ENCODE assay signal across 8 cellular contexts in the genomic region with DNA sequence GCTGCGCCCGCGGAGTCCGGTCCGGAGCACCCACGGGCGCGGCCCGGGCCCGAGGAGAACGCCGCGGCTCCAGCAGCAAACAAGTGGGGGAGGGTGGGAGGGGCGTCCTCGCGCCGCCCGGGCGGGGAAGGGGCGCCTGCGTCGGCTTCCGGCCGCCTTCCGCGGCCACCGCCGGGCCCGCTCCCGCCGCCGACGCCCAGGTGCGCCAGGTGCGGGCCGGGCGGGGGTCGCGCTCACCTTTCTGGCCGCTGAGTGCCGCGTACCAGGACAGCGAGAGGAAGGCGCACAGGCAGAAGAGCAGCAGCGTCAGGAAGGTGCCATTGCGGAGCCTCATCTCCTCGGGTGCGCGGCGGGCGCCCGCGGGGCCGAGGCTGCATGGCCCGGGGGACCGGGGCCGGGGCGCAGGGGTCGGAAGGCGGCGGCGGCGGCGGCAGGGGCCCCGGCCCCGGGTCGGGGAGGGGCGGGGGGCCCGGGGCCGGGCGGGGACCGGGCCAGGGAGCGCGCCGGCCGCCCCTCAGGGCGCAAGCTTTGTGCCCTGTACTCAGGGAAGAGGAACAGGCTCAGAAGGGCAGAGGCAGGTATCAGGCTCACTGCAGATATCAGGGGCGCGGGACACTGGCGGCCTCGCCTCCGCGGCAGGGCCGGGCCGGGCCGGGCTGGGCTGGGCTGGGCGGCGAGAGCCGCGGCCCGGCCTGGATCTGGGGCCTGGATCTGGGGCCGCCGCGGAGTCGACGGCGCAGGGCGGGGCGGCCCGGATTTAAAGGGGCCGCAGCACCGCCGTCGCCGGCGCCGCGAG. TPM values are rescaled to one million over a fixed set of nuclear protein-coding genes. Genes with fewer than 3 reads are reported as not detected.
A peak's percentile ranks its signal among the peaks of the same experiment; 100 is the strongest.
DNase-seq lines count a peak whose midpoint lies in the region; ATAC-seq and TF ChIP-seq lines count a peak whose summit lies in the region.

MGAT4B (minus strand) TSS at position 617 of the 796 bp plus-strand sequence; CDS start at position 334, 283 bp downstream.

- H3K4me3 ChIP-seq in BE2C (ENCODE audit: low read depth, low read length) (peak within 1 kb of the TSS; percentile 70), epithelial cell of esophagus (ENCODE audit: low read length) (peak within 1 kb of the TSS; percentile 62), mesodermal cell (ENCODE audit: extremely low read depth, insufficient read depth, low read length, poor library complexity, severe bottlenecking) (peak within 1 kb of the TSS; percentile 70), stomach smooth muscle (ENCODE audit: low read length in 2 of 2) (peak within 1 kb of the TSS; percentile 65 to 81)

- peak within 1 kb of the TSS; percentile 51 to 72 for H3K9ac ChIP-seq in stomach smooth muscle (ENCODE audit: low read length in 2 of 2)

- peak; percentile 58 for ATAC-seq in HG03097 (IDR thresholded peaks at IDR 0.05; ENCODE audit: low FRiP score, unreplicated experiment)

- in situ Hi-C loops in GM18951 (cut with MboI; ENCODE audit: low sequenced_read_pairs, unreplicated experiment) = no loop called here

- no peaks in the 10 kb centered on the region; the same call in 1 of the 2 replicates for H3K4me1 ChIP-seq in BE2C
- peaks cover 18% of the 10 kb centered on the region for H3K4me1 ChIP-seq in mesodermal cell (ENCODE audit: control insufficient read depth, insufficient read depth, low read length, poor library complexity, severe bottlenecking)
- peaks cover 47% of the 10 kb centered on the region for H3K4me1 ChIP-seq in stomach smooth muscle (ENCODE audit: control insufficient read depth, insufficient read depth, low read length)

- H3K9me3 ChIP-seq in BE2C (no peaks in the 10 kb centered on the region), mesodermal cell (ENCODE audit: control insufficient read depth, low read length) (no peaks in the 10 kb centered on the region), stomach smooth muscle (ENCODE audit: control insufficient read depth in 2 of 2, low read length in 2 of 2) (no peaks in the 10 kb centered on the region)

- H3K27me3 ChIP-seq in BE2C = no peaks in the 10 kb centered on the region
- no peaks in the 10 kb centered on the region for H3K27me3 ChIP-seq in stomach smooth muscle (ENCODE audit: control insufficient read depth in 1 of 2, insufficient read depth in 2 of 2, low read length in 2 of 2)

- H3K36me3 ChIP-seq in BE2C (no peaks in the 10 kb centered on the region), mesodermal cell (ENCODE audit: control insufficient read depth, insufficient read depth, low read length) (peaks cover 22% of the 10 kb centered on the region), stomach smooth muscle (ENCODE audit: control insufficient read depth in 2 of 2, insufficient read depth in 2 of 2, low read length in 2 of 2) (no peaks in the 10 kb centered on the region)

- DNase-seq in BE2C = peak; percentile 78
- peak; percentile 13 to 61 for DNase-seq in NCI-H446 (lab: John Stamatoyannopoulos, UW)
- peak; percentile 59 for DNase-seq in activated CD8-positive, alpha-beta memory T cell treated with anti-CD3 and anti-CD28 coated beads, Interleukin-2, amount 50 U/mL, for 4 hours
- peak; percentile 88 for DNase-seq in epithelial cell of esophagus (ENCODE audit: low read depth)

- peak within 1 kb of the TSS; percentile 49 for H3K27ac ChIP-seq in mesodermal cell (ENCODE audit: low read depth, low read length, severe bottlenecking)
- H3K27ac ChIP-seq in stomach smooth muscle (ENCODE audit: low read length) = peak within 1 kb of the TSS; percentile 53

- peak; percentile 72 for TF ChIP-seq POLR2A in GM18951 (IDR thresholded peaks at IDR 0.05; ENCODE audit: extremely low read depth, insufficient read depth, insufficient read length)

- WGBS in mesodermal cell (ENCODE audit: insufficient coverage in 2 of 2), 2 experiments = 0% methylated on average over 43 to 60 of the region's 108 CpGs

- TF ChIP-seq CTCF in BE2C (IDR thresholded peaks at IDR 0.05; ENCODE audit: low read depth, low read length) (no peak), epithelial cell of esophagus (IDR thresholded peaks at IDR 0.05; ENCODE audit: insufficient read depth, low read depth, low read length, missing control alignments) (no peak)

RNA-seq across cellular contexts. Expression of gene MGAT4B, which starts in this region (rescaled TPM):
- 246 TPM for polyA plus RNA-seq in BE2C (2012; ENCODE audit: insufficient read depth, insufficient read length, low read depth)
- 110 TPM for polyA plus RNA-seq in mesodermal cell (2013, experiment 1 of 2)
- 112 TPM for polyA plus RNA-seq in mesodermal cell (2013, experiment 2 of 2)

Comparison
In these comparisons a context has a peak if more than half of its experiments do, and no peak if none do; other contexts are left out.
1. Peak in every context shown above with its lines: DNase-seq, ATAC-seq, H3K4me3 ChIP-seq and H3K27ac ChIP-seq.
2. DNase-seq: peak in every context shown above with its lines; median percentile 88 in epithelial cell of esophagus; 78 in BE2C; 59 in activated CD8-positive, alpha-beta memory T cell treated with anti-CD3 and anti-CD28 coated beads, Interleukin-2, amount 50 U/mL, for 4 hours; 37 in NCI-H446.